ENCODE assay signal across 16 cellular contexts in the genomic region with DNA sequence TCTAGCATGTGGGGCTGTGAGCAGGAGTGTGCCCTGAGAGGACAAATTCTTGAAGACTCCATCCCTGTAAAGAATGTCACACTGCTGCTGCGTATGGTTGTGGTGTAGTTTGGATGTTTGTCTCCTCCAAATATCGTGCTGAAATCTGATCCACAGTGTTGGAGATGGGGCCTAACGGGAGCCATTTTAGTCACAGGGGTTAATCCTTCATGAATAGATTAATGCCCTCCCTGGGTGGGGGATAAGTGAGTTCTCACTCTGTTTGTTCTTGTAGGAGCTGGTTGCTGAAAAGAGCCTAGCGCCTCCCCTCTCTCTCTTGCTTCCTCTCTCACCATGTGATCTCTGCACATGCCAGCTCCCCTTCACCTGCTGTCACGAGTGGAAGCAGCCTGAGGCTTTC.
"Had no signal": no experiment of that assay in that cellular context is flagged by ENCODE, and none has a peak within 500 bp of the region (broad histone marks: within the 10 kb centered on the region; RNA-seq: fewer than 3 reads in every experiment).

No MANE protein-coding gene starts in this region.

- H3K4me3 ChIP-seq: cardiac muscle cell, right lobe of liver, smooth muscle cell, testis, upper lobe of right lung had no signal

- H3K27me3 ChIP-seq: cardiac muscle cell, right lobe of liver, testis, upper lobe of right lung had no signal

- H3K9me3 ChIP-seq: right lobe of liver, testis, upper lobe of right lung had no signal

- ATAC-seq: naive thymus-derived CD4-positive, alpha-beta T cell; right lobe of liver; stimulated activated effector memory CD8-positive, alpha-beta T cell treated with anti-CD3 and anti-CD28 coated beads, Interleukin-12 subunit alpha, Interleukin-12 subunit beta, amount 100 ng/mL, for 72 hours; upper lobe of right lung had no signal

- H3K27ac ChIP-seq: cardiac muscle cell, parathyroid adenoma, right lobe of liver, testis, upper lobe of right lung, WERI-Rb-1 had no signal

- H3K36me3 ChIP-seq: cardiac muscle cell, right lobe of liver, upper lobe of right lung, WERI-Rb-1 had no signal

- DNase-seq: activated CD4-positive, alpha-beta T cell treated with anti-CD3 and anti-CD28 coated beads, Interleukin-2, amount 50 U/mL, for 48 hours; activated naive CD8-positive, alpha-beta T cell treated with anti-CD3 and anti-CD28 coated beads for 36 hours; amniotic stem cell; foreskin melanocyte; kidney glomerular epithelial cell; mesenchymal stem cell; naive thymus-derived CD4-positive, alpha-beta T cell; right lobe of liver; stimulated activated CD4-positive, alpha-beta T cell treated with anti-CD3 and anti-CD28 coated beads, Interleukin-4, amount 100 ng/mL, for 1 hour; testis; upper lobe of right lung; WERI-Rb-1 had no signal

- H3K9ac ChIP-seq: parathyroid adenoma had no signal

- H3K4me2 ChIP-seq: smooth muscle cell had no signal

- H3K79me2 ChIP-seq: parathyroid adenoma had no signal

- H3K4me1 ChIP-seq: parathyroid adenoma, right lobe of liver, testis, upper lobe of right lung had no signal
